24 cellular contexts compared by ENCODE assay signal in genomic region chr19:32800757-32801156, GRCh38.
"Had no signal": no experiment of that assay in that cellular context is flagged by ENCODE, and none has a peak within 500 bp of the region (broad histone marks: within the 10 kb centered on the region; RNA-seq: fewer than 3 reads in every experiment).

No MANE protein-coding gene starts in this region.

- H3K27ac Mint-ChIP-seq: activated CD8-positive, alpha-beta T cell treated with anti-CD3 and anti-CD28 coated beads, Interleukin-2, amount 10 ng/mL, durations not matched to agents 7 days and 5 days; activated naive CD8-positive, alpha-beta T cell treated with anti-CD3 and anti-CD28 coated beads, Interleukin-2, amount 10 ng/mL, durations not matched to agents 7 days and 5 days; dendritic cell treated with granulocyte-macrophage colony-stimulating factor and Interleukin-4, amounts not matched to agents 40 ng/mL and 50 ng/mL, for 4 days; mesothelial cell of epicardium; natural killer cell treated with Interleukin-12 subunit alpha and Interleukin-12 subunit beta and Interleukin-15 and Interleukin-18, amount 100 ng/mL, for 72 hours had no signal

- H3K27me3 ChIP-seq: foreskin keratinocyte, ovary, thyroid gland, upper lobe of right lung had no signal

- H3K9me3 ChIP-seq: left ventricle myocardium inferior, neutrophil, ovary, prostate gland, thyroid gland, upper lobe of right lung had no signal

- H3K27me3 Mint-ChIP-seq: activated naive CD8-positive, alpha-beta T cell treated with anti-CD3 and anti-CD28 coated beads, Interleukin-2, amount 10 ng/mL, durations not matched to agents 7 days and 5 days; natural killer cell treated with Interleukin-12 subunit alpha and Interleukin-12 subunit beta and Interleukin-15 and Interleukin-18, amount 100 ng/mL, for 72 hours had no signal

- H3K9me3 Mint-ChIP-seq: activated naive CD8-positive, alpha-beta T cell treated with anti-CD3 and anti-CD28 coated beads, Interleukin-2, amount 10 ng/mL, durations not matched to agents 7 days and 5 days; dendritic cell treated with granulocyte-macrophage colony-stimulating factor and Interleukin-4, amounts not matched to agents 40 ng/mL and 50 ng/mL, for 4 days; mesothelial cell of epicardium; natural killer cell treated with Interleukin-12 subunit alpha and Interleukin-12 subunit beta and Interleukin-15 and Interleukin-18, amount 100 ng/mL, for 72 hours had no signal

- DNase-seq: activated CD4-positive, alpha-beta T cell treated with anti-CD3 and anti-CD28 coated beads for 1 hour; activated CD4-positive, alpha-beta T cell treated with anti-CD3 and anti-CD28 coated beads, Interleukin-2, amount 50 U/mL, for 1 hour; activated CD8-positive, alpha-beta T cell treated with anti-CD3 and anti-CD28 coated beads, Interleukin-2, amount 10 ng/mL, durations not matched to agents 7 days and 5 days; activated gamma-delta T cell treated with Interleukin-2 at 50 U/mL for 16 hours; activated naive CD8-positive, alpha-beta T cell treated with anti-CD3 and anti-CD28 coated beads, Interleukin-2, amount 10 ng/mL, durations not matched to agents 7 days and 5 days; activated T-cell treated with anti-CD3 and anti-CD28 coated beads, Interleukin-2, amount 50 U/mL, for 1 hour; amygdala; effector CD4-positive, alpha-beta T cell; foreskin keratinocyte; kidney glomerular epithelial cell; left ventricle myocardium inferior; mammary epithelial cell; ovary; stimulated activated CD4-positive, alpha-beta T cell treated with anti-CD3 and anti-CD28 coated beads, Interleukin-2, amount 100 ng/mL, for 48 hours; stimulated activated naive CD4-positive, alpha-beta T cell; substantia nigra; thyroid gland; upper lobe of right lung; WERI-Rb-1 had no signal

- H3K27ac ChIP-seq: foreskin keratinocyte, left ventricle myocardium inferior, neutrophil, ovary, prostate gland, thyroid gland, upper lobe of right lung, WERI-Rb-1 had no signal

- H3K4me3 Mint-ChIP-seq: activated CD8-positive, alpha-beta T cell treated with anti-CD3 and anti-CD28 coated beads, Interleukin-2, amount 10 ng/mL, durations not matched to agents 7 days and 5 days; activated naive CD8-positive, alpha-beta T cell treated with anti-CD3 and anti-CD28 coated beads, Interleukin-2, amount 10 ng/mL, durations not matched to agents 7 days and 5 days; dendritic cell treated with granulocyte-macrophage colony-stimulating factor and Interleukin-4, amounts not matched to agents 40 ng/mL and 50 ng/mL, for 4 days; mesothelial cell of epicardium; natural killer cell treated with Interleukin-12 subunit alpha and Interleukin-12 subunit beta and Interleukin-15 and Interleukin-18, amount 100 ng/mL, for 72 hours had no signal

- H3K36me3 ChIP-seq: left ventricle myocardium inferior, neutrophil, ovary, prostate gland, thyroid gland, upper lobe of right lung, WERI-Rb-1 had no signal

- H3K4me3 ChIP-seq: left ventricle myocardium inferior, ovary, prostate gland, thyroid gland, upper lobe of right lung had no signal

- H3K4me1 ChIP-seq: foreskin keratinocyte, left ventricle myocardium inferior, prostate gland, thyroid gland, upper lobe of right lung had no signal

- ATAC-seq: activated CD8-positive, alpha-beta T cell treated with anti-CD3 and anti-CD28 coated beads, Interleukin-2, amount 10 ng/mL, durations not matched to agents 7 days and 5 days; foreskin keratinocyte; natural killer cell treated with Interleukin-12 subunit alpha and Interleukin-12 subunit beta and Interleukin-15 and Interleukin-18, amount 100 ng/mL, for 72 hours; upper lobe of right lung had no signal

- H3K36me3 Mint-ChIP-seq: activated naive CD8-positive, alpha-beta T cell treated with anti-CD3 and anti-CD28 coated beads, Interleukin-2, amount 10 ng/mL, durations not matched to agents 7 days and 5 days; mesothelial cell of epicardium; natural killer cell treated with Interleukin-12 subunit alpha and Interleukin-12 subunit beta and Interleukin-15 and Interleukin-18, amount 100 ng/mL, for 72 hours had no signal
